ENCODE assay signal across 1 cellular context in the genomic region with DNA sequence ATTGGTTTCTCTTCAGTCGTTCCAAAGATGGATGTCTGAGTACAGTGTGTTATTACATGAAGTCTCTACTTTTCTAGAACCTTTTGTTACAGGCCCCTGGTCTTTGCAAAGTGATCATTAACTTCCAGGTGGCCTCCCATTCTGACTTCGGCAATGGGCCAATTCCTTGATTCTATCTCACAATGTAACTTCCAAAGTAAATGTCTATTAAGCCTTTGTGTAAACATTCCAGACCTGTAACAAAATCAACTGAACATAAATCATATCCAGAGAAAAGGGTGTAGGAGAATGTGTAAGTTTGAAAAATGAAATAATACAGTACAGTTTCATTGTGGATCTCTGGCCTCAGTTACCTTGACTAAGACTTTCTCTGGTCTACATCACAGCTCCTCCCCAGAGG.
TF ChIP-seq lines count a peak whose summit lies in the region.

No MANE protein-coding gene starts in this region.

TF ChIP-seq in HepG2, 621 proteins besides CTCF, POLR2A, EP300 and RAD21 (continued from another document):
- TF ChIP-seq, protein P1, sequence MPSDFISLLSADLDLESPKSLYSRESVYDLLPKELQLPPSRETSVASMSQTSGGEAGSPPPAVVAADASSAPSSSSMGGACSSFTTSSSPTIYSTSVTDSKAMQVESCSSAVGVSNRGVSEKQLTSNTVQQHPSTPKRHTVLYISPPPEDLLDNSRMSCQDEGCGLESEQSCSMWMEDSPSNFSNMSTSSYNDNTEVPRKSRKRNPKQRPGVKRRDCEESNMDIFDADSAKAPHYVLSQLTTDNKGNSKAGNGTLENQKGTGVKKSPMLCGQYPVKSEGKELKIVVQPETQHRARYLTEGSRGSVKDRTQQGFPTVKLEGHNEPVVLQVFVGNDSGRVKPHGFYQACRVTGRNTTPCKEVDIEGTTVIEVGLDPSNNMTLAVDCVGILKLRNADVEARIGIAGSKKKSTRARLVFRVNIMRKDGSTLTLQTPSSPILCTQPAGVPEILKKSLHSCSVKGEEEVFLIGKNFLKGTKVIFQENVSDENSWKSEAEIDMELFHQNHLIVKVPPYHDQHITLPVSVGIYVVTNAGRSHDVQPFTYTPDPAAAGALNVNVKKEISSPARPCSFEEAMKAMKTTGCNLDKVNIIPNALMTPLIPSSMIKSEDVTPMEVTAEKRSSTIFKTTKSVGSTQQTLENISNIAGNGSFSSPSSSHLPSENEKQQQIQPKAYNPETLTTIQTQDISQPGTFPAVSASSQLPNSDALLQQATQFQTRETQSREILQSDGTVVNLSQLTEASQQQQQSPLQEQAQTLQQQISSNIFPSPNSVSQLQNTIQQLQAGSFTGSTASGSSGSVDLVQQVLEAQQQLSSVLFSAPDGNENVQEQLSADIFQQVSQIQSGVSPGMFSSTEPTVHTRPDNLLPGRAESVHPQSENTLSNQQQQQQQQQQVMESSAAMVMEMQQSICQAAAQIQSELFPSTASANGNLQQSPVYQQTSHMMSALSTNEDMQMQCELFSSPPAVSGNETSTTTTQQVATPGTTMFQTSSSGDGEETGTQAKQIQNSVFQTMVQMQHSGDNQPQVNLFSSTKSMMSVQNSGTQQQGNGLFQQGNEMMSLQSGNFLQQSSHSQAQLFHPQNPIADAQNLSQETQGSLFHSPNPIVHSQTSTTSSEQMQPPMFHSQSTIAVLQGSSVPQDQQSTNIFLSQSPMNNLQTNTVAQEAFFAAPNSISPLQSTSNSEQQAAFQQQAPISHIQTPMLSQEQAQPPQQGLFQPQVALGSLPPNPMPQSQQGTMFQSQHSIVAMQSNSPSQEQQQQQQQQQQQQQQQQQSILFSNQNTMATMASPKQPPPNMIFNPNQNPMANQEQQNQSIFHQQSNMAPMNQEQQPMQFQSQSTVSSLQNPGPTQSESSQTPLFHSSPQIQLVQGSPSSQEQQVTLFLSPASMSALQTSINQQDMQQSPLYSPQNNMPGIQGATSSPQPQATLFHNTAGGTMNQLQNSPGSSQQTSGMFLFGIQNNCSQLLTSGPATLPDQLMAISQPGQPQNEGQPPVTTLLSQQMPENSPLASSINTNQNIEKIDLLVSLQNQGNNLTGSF (CRISPR knock-in tag; IDR thresholded peaks at IDR 0.05) = no peak
- no peak for TF ChIP-seq ZNF205 (CRISPR knock-in tag; IDR thresholded peaks at IDR 0.05)
- TF ChIP-seq HDAC6 (IDR thresholded peaks at IDR 0.05; ENCODE audit: low read depth, low read length) = no peak
- TF ChIP-seq POLR2G (IDR thresholded peaks at IDR 0.05; ENCODE audit: low read depth, low read length) = no peak
- no peak for TF ChIP-seq FOXA1 (IDR thresholded peaks at IDR 0.05)
- TF ChIP-seq FOXA1 (CRISPR knock-in tag; IDR thresholded peaks at IDR 0.05) = peak; percentile 45; the same call in 1 of the 2 replicates
- no peak for TF ChIP-seq ZNF234 (CRISPR knock-in tag; conservative IDR thresholded peaks at IDR 0.05)
- no peak for TF ChIP-seq PHF8 (CRISPR knock-in tag; IDR thresholded peaks at IDR 0.05)
- TF ChIP-seq, protein P2, sequence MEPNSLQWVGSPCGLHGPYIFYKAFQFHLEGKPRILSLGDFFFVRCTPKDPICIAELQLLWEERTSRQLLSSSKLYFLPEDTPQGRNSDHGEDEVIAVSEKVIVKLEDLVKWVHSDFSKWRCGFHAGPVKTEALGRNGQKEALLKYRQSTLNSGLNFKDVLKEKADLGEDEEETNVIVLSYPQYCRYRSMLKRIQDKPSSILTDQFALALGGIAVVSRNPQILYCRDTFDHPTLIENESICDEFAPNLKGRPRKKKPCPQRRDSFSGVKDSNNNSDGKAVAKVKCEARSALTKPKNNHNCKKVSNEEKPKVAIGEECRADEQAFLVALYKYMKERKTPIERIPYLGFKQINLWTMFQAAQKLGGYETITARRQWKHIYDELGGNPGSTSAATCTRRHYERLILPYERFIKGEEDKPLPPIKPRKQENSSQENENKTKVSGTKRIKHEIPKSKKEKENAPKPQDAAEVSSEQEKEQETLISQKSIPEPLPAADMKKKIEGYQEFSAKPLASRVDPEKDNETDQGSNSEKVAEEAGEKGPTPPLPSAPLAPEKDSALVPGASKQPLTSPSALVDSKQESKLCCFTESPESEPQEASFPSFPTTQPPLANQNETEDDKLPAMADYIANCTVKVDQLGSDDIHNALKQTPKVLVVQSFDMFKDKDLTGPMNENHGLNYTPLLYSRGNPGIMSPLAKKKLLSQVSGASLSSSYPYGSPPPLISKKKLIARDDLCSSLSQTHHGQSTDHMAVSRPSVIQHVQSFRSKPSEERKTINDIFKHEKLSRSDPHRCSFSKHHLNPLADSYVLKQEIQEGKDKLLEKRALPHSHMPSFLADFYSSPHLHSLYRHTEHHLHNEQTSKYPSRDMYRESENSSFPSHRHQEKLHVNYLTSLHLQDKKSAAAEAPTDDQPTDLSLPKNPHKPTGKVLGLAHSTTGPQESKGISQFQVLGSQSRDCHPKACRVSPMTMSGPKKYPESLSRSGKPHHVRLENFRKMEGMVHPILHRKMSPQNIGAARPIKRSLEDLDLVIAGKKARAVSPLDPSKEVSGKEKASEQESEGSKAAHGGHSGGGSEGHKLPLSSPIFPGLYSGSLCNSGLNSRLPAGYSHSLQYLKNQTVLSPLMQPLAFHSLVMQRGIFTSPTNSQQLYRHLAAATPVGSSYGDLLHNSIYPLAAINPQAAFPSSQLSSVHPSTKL (CRISPR knock-in tag; IDR thresholded peaks at IDR 0.05) = 0 out of 2 replicates have a peak, but pooled peaks have one; percentile 35
